19 cellular contexts compared by ENCODE assay signal in the genomic region with DNA sequence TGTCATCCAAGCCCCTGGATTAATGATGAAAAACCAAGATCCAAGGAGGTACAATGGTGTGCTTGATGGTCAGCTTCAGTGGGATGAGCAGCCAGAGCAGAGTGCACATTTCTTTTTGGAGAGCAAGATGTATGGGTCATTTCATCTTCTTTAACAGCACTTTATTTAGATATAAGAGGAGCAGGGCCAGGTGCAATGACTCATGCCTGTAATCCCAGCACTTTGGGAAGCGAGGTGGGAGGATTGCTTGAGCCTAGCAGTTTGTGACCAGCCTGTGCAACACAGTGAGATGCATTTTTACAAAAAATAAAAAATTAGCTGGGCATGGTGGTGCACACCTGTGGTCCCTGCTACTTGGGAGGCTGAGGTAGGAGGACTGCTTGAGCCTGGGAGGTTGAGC. TPM values are rescaled to one million over a fixed set of nuclear protein-coding genes. Genes with fewer than 3 reads are reported as not detected.
DNase-seq lines count a peak whose midpoint lies in the region; ATAC-seq and TF ChIP-seq lines count a peak whose summit lies in the region.
"Had no signal": no experiment of that assay in that cellular context is flagged by ENCODE, and none has a peak within 500 bp of the region (broad histone marks: within the 10 kb centered on the region; RNA-seq: fewer than 3 reads in every experiment).

No MANE protein-coding gene starts in this region.

- H3K9me3 ChIP-seq in CD8-positive, alpha-beta T cell (ENCODE audit: low read length) = no peaks in the 10 kb centered on the region
- H3K9me3 ChIP-seq in Karpas-422 (ENCODE audit: low read length) = no peaks in the 10 kb centered on the region
- H3K9me3 ChIP-seq: BE2C, HAP-1 had no signal

- no peak overlapping the region for H3K9ac ChIP-seq in Karpas-422 (ENCODE audit: low read length)
- H3K9ac ChIP-seq: KMS-11 had no signal

- 0 out of 2 replicates have a peak, but pooled peaks cover 3% of the 10 kb centered on the region for H3K79me2 ChIP-seq in Karpas-422 (ENCODE audit: low read length)

- POLR2A ChIA-PET in CD8-positive, alpha-beta T cell (lab: Charles Lee) = no interaction called here

- no peak for DNase-seq in CD8-positive, alpha-beta T cell
- DNase-seq in DMS53 treated with DMSO at 0.1 percent for 48 hours (lab: John Stamatoyannopoulos, UW; ENCODE audit: unreplicated experiment) (peak; percentile 7), Karpas-422 (no peak), myocyte (ENCODE audit: low read depth) (peak; percentile 19), superior temporal gyrus (ENCODE audit: extremely low spot score) (no peak)
- DNase-seq: ACHN; BE2C; C1 segment of cervical spinal cord; CD4-positive, CD25-positive, alpha-beta regulatory T cell; DMS153; DND-41; EL had no signal

- H3K9me2 ChIP-seq in Karpas-422 (replicated peaks; ENCODE audit: insufficient read depth, low read length) = no peaks in the 10 kb centered on the region

- H3K27ac Mint-ChIP-seq in CD8-positive, alpha-beta T cell = peak overlapping the region; percentile 18

- H3K27me3 Mint-ChIP-seq in CD8-positive, alpha-beta T cell (ENCODE audit: low read depth) = no peaks in the 10 kb centered on the region
- H3K27me3 Mint-ChIP-seq: CD4-positive, CD25-positive, alpha-beta regulatory T cell had no signal

- H3K4me3 Mint-ChIP-seq in CD8-positive, alpha-beta T cell = no peak overlapping the region
- H3K4me3 Mint-ChIP-seq: CD4-positive, CD25-positive, alpha-beta regulatory T cell had no signal

- peaks cover 5% of the 10 kb centered on the region for H3K36me3 ChIP-seq in CD8-positive, alpha-beta T cell (ENCODE audit: insufficient read depth, low read length)
- H3K36me3 ChIP-seq in Karpas-422 (ENCODE audit: insufficient read depth, low read length) = no peaks in the 10 kb centered on the region
- H3K36me3 ChIP-seq: BE2C, HAP-1 had no signal

- H2AFZ ChIP-seq in Karpas-422 (ENCODE audit: low read length) = no peak overlapping the region

- ATAC-seq in CD8-positive, alpha-beta T cell = no peak
- no peak for ATAC-seq in activated CD4-positive, CD25-positive, alpha-beta regulatory T cell treated with anti-CD3 and anti-CD28 coated beads, Interleukin-2, amount 50 U/mL, for 24 hours
- no peak for ATAC-seq in GM18868 (IDR thresholded peaks at IDR 0.05; ENCODE audit: unreplicated experiment)
- ATAC-seq in GM19452 (IDR thresholded peaks at IDR 0.05; ENCODE audit: unreplicated experiment) = no peak
- ATAC-seq: GM12878 had no signal

- H3K4me1 ChIP-seq in CD8-positive, alpha-beta T cell (ENCODE audit: insufficient read depth, low read length) = no peaks in the 10 kb centered on the region
- peaks cover 51% of the 10 kb centered on the region for H3K4me1 ChIP-seq in Karpas-422 (ENCODE audit: low read length)
- H3K4me1 ChIP-seq: BE2C had no signal

- CTCF ChIA-PET in CD8-positive, alpha-beta T cell (lab: Charles Lee) = interaction anchor here (0.7 kb wide), 1 partner anchor 169 kb away, joined by 3 read pairs; no protein-coding TSS in a partner anchor

- H3K27ac ChIP-seq in CD8-positive, alpha-beta T cell (ENCODE audit: low read depth, low read length) = no peak overlapping the region
- H3K27ac ChIP-seq in Karpas-422 (ENCODE audit: low read length) = peak overlapping the region; percentile 14; the same call in 1 of the 2 replicates
- H3K27ac ChIP-seq: KMS-11 had no signal

- no peak for TF ChIP-seq CTCF in CD8-positive, alpha-beta T cell (IDR thresholded peaks at IDR 0.05)

- H3K4me3 ChIP-seq in CD8-positive, alpha-beta T cell (ENCODE audit: low read depth, low read length) = no peak overlapping the region
- H3K4me3 ChIP-seq in Karpas-422 (ENCODE audit: low read length) = no peak overlapping the region
- H3K4me3 ChIP-seq: GM12878, HAP-1 had no signal

- H3K4me1 Mint-ChIP-seq in CD8-positive, alpha-beta T cell (ENCODE audit: low read depth) = peaks cover 7% of the 10 kb centered on the region

- H3K27me3 ChIP-seq in CD8-positive, alpha-beta T cell (ENCODE audit: insufficient read depth, low read length) = no peaks in the 10 kb centered on the region
- no peaks in the 10 kb centered on the region for H3K27me3 ChIP-seq in Karpas-422 (ENCODE audit: low read length)
- H3K27me3 ChIP-seq: BE2C had no signal

- H4K20me1 ChIP-seq in Karpas-422 (ENCODE audit: insufficient read depth, low read depth, low read length) = no peaks in the 10 kb centered on the region

- no peaks in the 10 kb centered on the region for H3K9me3 Mint-ChIP-seq in CD8-positive, alpha-beta T cell

- intact Hi-C loops in CD8-positive, alpha-beta T cell (cut with DNase I, micrococcal nuclease) = no loop called here

- peaks cover 40% of the 10 kb centered on the region for H3K36me3 Mint-ChIP-seq in CD8-positive, alpha-beta T cell

- H3K4me2 ChIP-seq in Karpas-422 (ENCODE audit: low read depth, low read length, poor library complexity, severe bottlenecking) = no peak overlapping the region
- H3K4me2 ChIP-seq: KMS-11 had no signal

RNA-seq across cellular contexts. Expression of a gene that starts 45.3 kb away (rescaled TPM):
- total RNA-seq in CD8-positive, alpha-beta T cell = under 1 TPM in 1 of 2 experiments, not detected in 1; 0.14 TPM
- not detected in 2 replicates for total RNA-seq in Karpas-422 (2014; rRNA removed; shearing (Covaris generic); ENCODE audit: low replicate concordance)
- total RNA-seq in myocyte = not detected in 2 replicates
- polyA plus RNA-seq in myocyte (2012) = 0.06 TPM
- total RNA-seq: CD4-positive, CD25-positive, alpha-beta regulatory T cell; GM12878; HT-29 had no signal
- polyA plus RNA-seq: CD4-positive, CD25-positive, alpha-beta regulatory T cell had no signal

Comparison
In these comparisons a context has a peak if more than half of its experiments do, and no peak if none do; other contexts are left out.
1. DNase-seq: peak in DMS53 treated with DMSO at 0.1 percent for 48 hours (single experiment) and myocyte (single experiment); none in CD8-positive, alpha-beta T cell (0 of 7), Karpas-422 (single experiment) and superior temporal gyrus (single experiment).